ENCODE assay signal across 9 cellular contexts in genomic region chrX:13091111-13091765, GRCh38. TPM values are rescaled to one million over a fixed set of nuclear protein-coding genes. Genes with fewer than 3 reads are reported as not detected.
A peak's percentile ranks its signal among the peaks of the same experiment; 100 is the strongest.
DNase-seq lines count a peak whose midpoint lies in the region; ATAC-seq and TF ChIP-seq lines count a peak whose summit lies in the region.
"Had no signal": no experiment of that assay in that cellular context is flagged by ENCODE, and none has a peak within 500 bp of the region (broad histone marks: within the 10 kb centered on the region; RNA-seq: fewer than 3 reads in every experiment).

No MANE protein-coding gene starts in this region.

- ATAC-seq in naive B cell (ENCODE audit: low read depth in 2 of 2) (peak in 1 of 2 donors; percentile 5), GM21737 (IDR thresholded peaks at IDR 0.05; ENCODE audit: unreplicated experiment) (no peak), HG02885 (IDR thresholded peaks at IDR 0.05; ENCODE audit: poor library complexity, unreplicated experiment) (no peak), GM19455 (IDR thresholded peaks at IDR 0.05; ENCODE audit: unreplicated experiment) (no peak)

- no peaks in the 10 kb centered on the region for H3K36me3 ChIP-seq in BLaER1
- no peaks in the 10 kb centered on the region for H3K36me3 ChIP-seq in ascending aorta

- peak overlapping the region; percentile 58; the same call in 1 of the 2 replicates for H3K9ac ChIP-seq in BLaER1

- DNase-seq in Kasumi-1 (lab: John Stamatoyannopoulos, UW) (peak; percentile 84 to 86), ascending aorta (ENCODE audit: low spot score in 2 of 2) (no peak), naive B cell (peak; percentile 41), NCI-H1694 (lab: John Stamatoyannopoulos, UW) (no peak)
- DNase-seq: NCI-H2081 had no signal

- H3K9me3 ChIP-seq in BLaER1 (no peaks in the 10 kb centered on the region), ascending aorta (no peaks in the 10 kb centered on the region)

- H3K27ac ChIP-seq in BLaER1 (peak overlapping the region; percentile 77), ascending aorta (peak overlapping the region; percentile 56 to 71)

- H3K4me1 Mint-ChIP-seq in naive B cell: peaks cover 41 to 80% (median 48%) of the 10 kb centered on the region in 3 donors

- H3K36me3 Mint-ChIP-seq in naive B cell: no peaks in the 10 kb centered on the region

- peak overlapping the region; percentile 64 for H3K4me2 ChIP-seq in BLaER1

- TF ChIP-seq CTCF in ascending aorta (IDR thresholded peaks at IDR 0.05): no peak

- no peaks in the 10 kb centered on the region for H3K27me3 Mint-ChIP-seq in naive B cell

- intact Hi-C loops in ascending aorta (cut with DNase I): no loop called here

- H3K4me3 Mint-ChIP-seq in naive B cell: peak overlapping the region; percentile 41 to 82 (median 62)

- H3K27me3 ChIP-seq in BLaER1 (no peaks in the 10 kb centered on the region), ascending aorta (no peaks in the 10 kb centered on the region)

- H3K4me1 ChIP-seq in BLaER1: peaks cover 82% of the 10 kb centered on the region
- H3K4me1 ChIP-seq in ascending aorta: no peaks in the 10 kb centered on the region

- H3K4me3 ChIP-seq in BLaER1 (no peak overlapping the region), ascending aorta (peak overlapping the region in 1 of 2 donors; percentile 8)

- H3K27ac Mint-ChIP-seq in naive B cell: peak overlapping the region; percentile 78 to 97 (median 93)

- no peaks in the 10 kb centered on the region for H4K20me1 ChIP-seq in BLaER1

- peaks cover 0 to 7% (median 2%) of the 10 kb centered on the region in 7 donors for H3K9me3 Mint-ChIP-seq in naive B cell

RNA-seq across cellular contexts. Expression of gene FAM9C, which starts 46.8 kb away (rescaled TPM):
- not detected for total RNA-seq in ascending aorta
- not detected for polyA plus RNA-seq in naive B cell (ENCODE audit: low read depth in 6 of 6)

Comparison
In these comparisons a context has a peak if more than half of its experiments do, and no peak if none do; other contexts are left out.
1. DNase-seq: peak in Kasumi-1 (2 of 2) and naive B cell (single experiment); none in ascending aorta (0 of 2) and NCI-H1694 (single experiment).